Comparison of ENCODE assay signal across 1 cellular context in the genomic region with DNA sequence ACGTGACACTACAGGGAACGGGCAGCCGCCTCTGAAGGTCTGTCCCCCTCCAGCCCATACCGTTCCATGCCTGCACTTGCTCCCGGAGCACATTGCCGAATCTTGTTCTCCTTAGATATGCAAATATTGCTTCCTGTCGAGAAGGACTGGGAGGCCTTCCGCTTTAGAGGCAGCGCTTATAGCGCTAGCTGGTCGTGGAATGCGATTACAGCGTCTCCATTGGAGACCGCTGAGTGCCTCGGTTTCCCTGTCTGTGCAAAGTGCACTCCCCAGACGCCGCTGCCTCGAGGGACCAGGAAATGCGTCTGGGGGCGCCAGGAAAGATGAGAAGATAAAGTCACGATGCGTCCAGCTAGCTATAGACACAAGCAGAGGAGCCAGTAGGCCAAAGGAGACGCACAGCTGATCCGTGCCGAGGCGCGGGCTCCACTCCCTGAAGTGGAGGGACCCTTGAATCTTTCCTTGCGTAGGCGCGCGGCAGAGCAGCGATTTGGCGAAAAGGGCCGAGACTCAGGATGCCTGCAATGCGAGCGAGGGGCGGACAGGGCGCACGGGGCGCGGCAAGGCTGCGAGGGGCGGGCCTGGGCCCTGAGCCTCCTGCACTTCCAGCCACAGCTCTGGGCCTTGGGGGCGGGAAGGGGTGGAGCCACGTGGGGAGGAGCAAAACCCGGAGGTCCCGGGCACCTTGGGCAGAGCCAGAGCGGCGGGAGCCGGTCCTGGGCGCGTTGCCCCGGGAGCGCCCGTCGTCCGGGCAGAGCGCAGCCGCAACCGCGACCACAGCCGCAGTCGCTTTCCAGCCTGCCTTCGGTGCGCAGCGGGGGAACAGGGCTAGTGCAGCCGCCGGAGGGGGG.
A peak's percentile ranks its signal among the peaks of the same experiment; 100 is the strongest.
TF ChIP-seq lines count a peak whose summit lies in the region.

A gene (plus strand): TSS at position 692 of the 851 bp plus-strand sequence. CDS start 261 bp downstream, outside the sequence.

TF ChIP-seq in HepG2, 621 proteins besides CTCF, POLR2A, EP300 and RAD21 (continued from another document):
- TF ChIP-seq, protein P1, sequence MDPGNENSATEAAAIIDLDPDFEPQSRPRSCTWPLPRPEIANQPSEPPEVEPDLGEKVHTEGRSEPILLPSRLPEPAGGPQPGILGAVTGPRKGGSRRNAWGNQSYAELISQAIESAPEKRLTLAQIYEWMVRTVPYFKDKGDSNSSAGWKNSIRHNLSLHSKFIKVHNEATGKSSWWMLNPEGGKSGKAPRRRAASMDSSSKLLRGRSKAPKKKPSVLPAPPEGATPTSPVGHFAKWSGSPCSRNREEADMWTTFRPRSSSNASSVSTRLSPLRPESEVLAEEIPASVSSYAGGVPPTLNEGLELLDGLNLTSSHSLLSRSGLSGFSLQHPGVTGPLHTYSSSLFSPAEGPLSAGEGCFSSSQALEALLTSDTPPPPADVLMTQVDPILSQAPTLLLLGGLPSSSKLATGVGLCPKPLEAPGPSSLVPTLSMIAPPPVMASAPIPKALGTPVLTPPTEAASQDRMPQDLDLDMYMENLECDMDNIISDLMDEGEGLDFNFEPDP (CRISPR knock-in tag; conservative IDR thresholded peaks at IDR 0.05) = 0 out of 2 replicates have a peak, but pooled peaks have one; percentile 61
- TF ChIP-seq PRPF4 (IDR thresholded peaks at IDR 0.05; ENCODE audit: low read depth, low read length, poor library complexity, severe bottlenecking) (peak; percentile 81), ZNF225 (CRISPR knock-in tag; IDR thresholded peaks at IDR 0.05) (0 out of 2 replicates have a peak, but pooled peaks have one; percentile 41), MED8 (CRISPR knock-in tag; IDR thresholded peaks at IDR 0.05; ENCODE audit: insufficient replicate concordance) (no peak), TMF1 (CRISPR knock-in tag; IDR thresholded peaks at IDR 0.05; ENCODE audit: low read depth) (no peak), U2AF2 (IDR thresholded peaks at IDR 0.05; ENCODE audit: low read depth, low read length) (no peak), STAT5B (CRISPR knock-in tag; IDR thresholded peaks at IDR 0.05) (no peak), BRD4 (CRISPR knock-in tag; IDR thresholded peaks at IDR 0.05) (0 out of 2 replicates have a peak, but pooled peaks have one; percentile 21), KDM5B (CRISPR knock-in tag; IDR thresholded peaks at IDR 0.05; ENCODE audit: borderline replicate concordance) (0 out of 2 replicates have a peak, but pooled peaks have one; percentile 9), HNRNPK (IDR thresholded peaks at IDR 0.05; ENCODE audit: low read depth, low read length, poor library complexity, severe bottlenecking) (peak; percentile 22), ATM (IDR thresholded peaks at IDR 0.05; ENCODE audit: borderline replicate concordance) (no peak), ZBTB38 (CRISPR knock-in tag; IDR thresholded peaks at IDR 0.05) (peak; percentile 54)
- TF ChIP-seq, protein P2, sequence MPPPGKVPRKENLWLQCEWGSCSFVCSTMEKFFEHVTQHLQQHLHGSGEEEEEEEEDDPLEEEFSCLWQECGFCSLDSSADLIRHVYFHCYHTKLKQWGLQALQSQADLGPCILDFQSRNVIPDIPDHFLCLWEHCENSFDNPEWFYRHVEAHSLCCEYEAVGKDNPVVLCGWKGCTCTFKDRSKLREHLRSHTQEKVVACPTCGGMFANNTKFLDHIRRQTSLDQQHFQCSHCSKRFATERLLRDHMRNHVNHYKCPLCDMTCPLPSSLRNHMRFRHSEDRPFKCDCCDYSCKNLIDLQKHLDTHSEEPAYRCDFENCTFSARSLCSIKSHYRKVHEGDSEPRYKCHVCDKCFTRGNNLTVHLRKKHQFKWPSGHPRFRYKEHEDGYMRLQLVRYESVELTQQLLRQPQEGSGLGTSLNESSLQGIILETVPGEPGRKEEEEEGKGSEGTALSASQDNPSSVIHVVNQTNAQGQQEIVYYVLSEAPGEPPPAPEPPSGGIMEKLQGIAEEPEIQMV (CRISPR knock-in tag; IDR thresholded peaks at IDR 0.05; ENCODE audit: low read depth) = no peak
- TF ChIP-seq, protein P3, sequence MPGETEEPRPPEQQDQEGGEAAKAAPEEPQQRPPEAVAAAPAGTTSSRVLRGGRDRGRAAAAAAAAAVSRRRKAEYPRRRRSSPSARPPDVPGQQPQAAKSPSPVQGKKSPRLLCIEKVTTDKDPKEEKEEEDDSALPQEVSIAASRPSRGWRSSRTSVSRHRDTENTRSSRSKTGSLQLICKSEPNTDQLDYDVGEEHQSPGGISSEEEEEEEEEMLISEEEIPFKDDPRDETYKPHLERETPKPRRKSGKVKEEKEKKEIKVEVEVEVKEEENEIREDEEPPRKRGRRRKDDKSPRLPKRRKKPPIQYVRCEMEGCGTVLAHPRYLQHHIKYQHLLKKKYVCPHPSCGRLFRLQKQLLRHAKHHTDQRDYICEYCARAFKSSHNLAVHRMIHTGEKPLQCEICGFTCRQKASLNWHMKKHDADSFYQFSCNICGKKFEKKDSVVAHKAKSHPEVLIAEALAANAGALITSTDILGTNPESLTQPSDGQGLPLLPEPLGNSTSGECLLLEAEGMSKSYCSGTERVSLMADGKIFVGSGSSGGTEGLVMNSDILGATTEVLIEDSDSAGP (CRISPR knock-in tag; IDR thresholded peaks at IDR 0.05; ENCODE audit: borderline replicate concordance) = peak; percentile 35; the same call in 1 of the 2 replicates
- TF ChIP-seq, protein P4, sequence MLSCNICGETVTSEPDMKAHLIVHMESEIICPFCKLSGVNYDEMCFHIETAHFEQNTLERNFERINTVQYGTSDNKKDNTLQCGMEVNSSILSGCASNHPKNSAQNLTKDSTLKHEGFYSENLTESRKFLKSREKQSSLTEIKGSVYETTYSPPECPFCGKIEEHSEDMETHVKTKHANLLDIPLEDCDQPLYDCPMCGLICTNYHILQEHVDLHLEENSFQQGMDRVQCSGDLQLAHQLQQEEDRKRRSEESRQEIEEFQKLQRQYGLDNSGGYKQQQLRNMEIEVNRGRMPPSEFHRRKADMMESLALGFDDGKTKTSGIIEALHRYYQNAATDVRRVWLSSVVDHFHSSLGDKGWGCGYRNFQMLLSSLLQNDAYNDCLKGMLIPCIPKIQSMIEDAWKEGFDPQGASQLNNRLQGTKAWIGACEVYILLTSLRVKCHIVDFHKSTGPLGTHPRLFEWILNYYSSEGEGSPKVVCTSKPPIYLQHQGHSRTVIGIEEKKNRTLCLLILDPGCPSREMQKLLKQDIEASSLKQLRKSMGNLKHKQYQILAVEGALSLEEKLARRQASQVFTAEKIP (CRISPR knock-in tag; IDR thresholded peaks at IDR 0.05; ENCODE audit: borderline replicate concordance) = no peak
